Comparison of ENCODE assay signal across 1 cellular context in genomic region chr11:122202951-122203456, GRCh38.
TF ChIP-seq lines count a peak whose summit lies in the region.

No MANE protein-coding gene starts in this region.

TF ChIP-seq in HepG2, 621 proteins besides CTCF, POLR2A, EP300 and RAD21 (continued from another document):
- TF ChIP-seq NCOA5 (CRISPR knock-in tag; IDR thresholded peaks at IDR 0.05): no peak
- 0 out of 2 replicates have a peak, but pooled peaks have one; percentile 29 for TF ChIP-seq ZBTB38 (CRISPR knock-in tag; IDR thresholded peaks at IDR 0.05)
- no peak for TF ChIP-seq ZNF274 (CRISPR knock-in tag; IDR thresholded peaks at IDR 0.05)
- no peak for TF ChIP-seq AHDC1 (CRISPR knock-in tag; IDR thresholded peaks at IDR 0.05; ENCODE audit: borderline replicate concordance)
- no peak for TF ChIP-seq ZNF468 (CRISPR knock-in tag; IDR thresholded peaks at IDR 0.05)
- TF ChIP-seq ZNF263 (CRISPR knock-in tag; IDR thresholded peaks at IDR 0.05): peak; percentile 95
- no peak for TF ChIP-seq ISX (CRISPR knock-in tag; conservative IDR thresholded peaks at IDR 0.05)
- TF ChIP-seq ZNF674 (CRISPR knock-in tag; IDR thresholded peaks at IDR 0.05; ENCODE audit: low read depth): no peak
- no peak for TF ChIP-seq ZNF768 (CRISPR knock-in tag; IDR thresholded peaks at IDR 0.05)
- TF ChIP-seq HNRNPL (IDR thresholded peaks at IDR 0.05; ENCODE audit: low read depth, low read length): no peak
- TF ChIP-seq THAP9 (CRISPR knock-in tag; IDR thresholded peaks at IDR 0.05; ENCODE audit: borderline replicate concordance): 0 out of 2 replicates have a peak, but pooled peaks have one; percentile 28
- TF ChIP-seq ZNF572 (CRISPR knock-in tag; IDR thresholded peaks at IDR 0.05): no peak
- TF ChIP-seq SMC3 (IDR thresholded peaks at IDR 0.05; ENCODE audit: low read length): peak; percentile 80
- 0 out of 2 replicates have a peak, but pooled peaks have one; percentile 17 for TF ChIP-seq MYC (CRISPR knock-in tag; IDR thresholded peaks at IDR 0.05; ENCODE audit: borderline replicate concordance)
- TF ChIP-seq NFYC (CRISPR knock-in tag; IDR thresholded peaks at IDR 0.05): no peak
- no peak for TF ChIP-seq ZNF709 (CRISPR knock-in tag; IDR thresholded peaks at IDR 0.05)
- TF ChIP-seq KDM2A (CRISPR knock-in tag; IDR thresholded peaks at IDR 0.05; ENCODE audit: borderline replicate concordance, low read depth): peak; percentile 81; the same call in 1 of the 2 replicates
- TF ChIP-seq XBP1 (CRISPR knock-in tag; IDR thresholded peaks at IDR 0.05): no peak
- TF ChIP-seq NFIB (CRISPR knock-in tag; IDR thresholded peaks at IDR 0.05; ENCODE audit: borderline replicate concordance): no peak
- peak; percentile 15; the same call in 1 of the 2 replicates for TF ChIP-seq ZFP91 (CRISPR knock-in tag; IDR thresholded peaks at IDR 0.05; ENCODE audit: borderline replicate concordance)
- peak; percentile 87 for TF ChIP-seq STAG1 (CRISPR knock-in tag; IDR thresholded peaks at IDR 0.05)
